Comparison of ENCODE assay signal across 8 cellular contexts in the genomic region with DNA sequence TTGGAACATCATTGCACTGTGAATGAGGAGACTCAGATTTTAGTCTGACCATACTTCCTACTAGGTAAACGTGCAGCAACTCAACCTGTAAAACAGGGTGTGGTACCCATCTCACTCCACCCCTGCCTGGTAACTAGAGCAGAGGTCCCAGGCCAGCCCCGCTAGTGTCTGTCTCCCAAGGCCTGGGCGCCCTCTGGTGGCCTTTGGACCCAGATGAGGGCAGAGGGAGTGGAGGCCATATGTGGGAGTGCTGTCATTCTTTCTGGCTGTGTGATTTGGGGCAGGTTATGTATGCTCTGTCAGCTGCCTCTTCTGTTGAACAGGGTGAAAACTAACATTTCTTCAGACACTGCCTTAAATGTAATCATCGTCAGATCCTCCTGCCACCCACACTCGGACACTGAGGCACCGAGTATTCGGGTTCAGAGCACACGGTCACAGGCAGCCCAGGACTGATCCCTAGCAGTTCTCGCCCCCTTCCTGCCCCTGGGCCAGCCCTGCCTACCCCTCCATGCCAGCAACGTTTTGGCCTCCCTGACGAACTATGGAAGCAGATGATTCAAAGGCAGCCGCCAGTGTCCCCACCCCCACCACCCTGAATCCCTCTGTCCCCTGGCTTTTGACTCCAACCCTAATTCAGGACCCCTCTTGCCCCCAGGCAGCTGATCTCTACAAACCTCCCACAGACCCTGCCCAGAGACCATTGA.
A peak's percentile ranks its signal among the peaks of the same experiment; 100 is the strongest.
DNase-seq lines count a peak whose midpoint lies in the region; ATAC-seq and TF ChIP-seq lines count a peak whose summit lies in the region.

No MANE protein-coding gene starts in this region.

- H3K9me3 ChIP-seq in esophagus squamous epithelium: no peaks in the 10 kb centered on the region

- no peak overlapping the region for H3K27ac Mint-ChIP-seq in nephron

- H3K4me1 Mint-ChIP-seq in nephron: no peaks in the 10 kb centered on the region

- 29 to 45% methylated on average over 5 to 10 of the region's 12 CpGs for WGBS in esophagus squamous epithelium, 2 donors

- no peaks in the 10 kb centered on the region for H3K36me3 Mint-ChIP-seq in nephron (ENCODE audit: low read depth)

- no peaks in the 10 kb centered on the region for H3K36me3 ChIP-seq in esophagus squamous epithelium

- H3K27ac ChIP-seq in esophagus squamous epithelium: peak overlapping the region in 1 of 4 donors; percentile 31

- ATAC-seq in GM21515 (IDR thresholded peaks at IDR 0.05; ENCODE audit: unreplicated experiment): peak; percentile 80

- peaks cover 64% of the 10 kb centered on the region for H3K27me3 Mint-ChIP-seq in nephron (ENCODE audit: low read depth)

- no peaks in the 10 kb centered on the region for H3K9me3 Mint-ChIP-seq in nephron

- no peak overlapping the region for H3K4me3 Mint-ChIP-seq in nephron

- TF ChIP-seq CTCF in esophagus squamous epithelium (IDR thresholded peaks at IDR 0.05): peak; percentile 74 to 95 (median 89)
- TF ChIP-seq CTCF in nephron (IDR thresholded peaks at IDR 0.05; ENCODE audit: unreplicated experiment in 3 of 3): peak; percentile 65 to 71 (median 66)

- peaks cover 9 to 28% (median 11%) of the 10 kb centered on the region in 3 donors for H3K4me1 ChIP-seq in esophagus squamous epithelium

- intact Hi-C loops in esophagus squamous epithelium (cut with DNase I): loop anchor here (5.0 to 10.0 kb wide), 2 partner anchors 175 to 377 kb away; no protein-coding TSS in a partner anchor

- peaks cover 0 to 18% (median 0%) of the 10 kb centered on the region in 4 donors for H3K27me3 ChIP-seq in esophagus squamous epithelium

- no peak for TF ChIP-seq POLR2A in esophagus squamous epithelium (IDR thresholded peaks at IDR 0.05)

- no peak overlapping the region for H3K4me3 ChIP-seq in esophagus squamous epithelium

- DNase-seq in DMS114 treated with DMSO at 0.1 percent for 48 hours (lab: John Stamatoyannopoulos, UW; ENCODE audit: unreplicated experiment) (peak; percentile 48), HuH-7 (ENCODE audit: low spot score) (peak; percentile 93), OCI-M2 (lab: John Stamatoyannopoulos, UW; ENCODE audit: unreplicated experiment) (peak; percentile 5), esophagus squamous epithelium (lab: John Stamatoyannopoulos, UW) (peak; percentile 29)
- DNase-seq in activated T-cell treated with anti-CD3 and anti-CD28 coated beads, Interleukin-2, amount 50 U/mL, for 1 hour: peak; percentile 89
- DNase-seq in stimulated activated naive CD4-positive, alpha-beta T cell treated with Interleukin-2 at 50 U/mL for 16 hours (lab: John Stamatoyannopoulos, UW): peak; percentile 84

Comparison
In these comparisons a context has a peak if more than half of its experiments do, and no peak if none do; other contexts are left out.
1. DNase-seq: peak in every context shown above with its lines; median percentile 93 in HuH-7; 89 in activated T-cell treated with anti-CD3 and anti-CD28 coated beads, Interleukin-2, amount 50 U/mL, for 1 hour; 84 in stimulated activated naive CD4-positive, alpha-beta T cell treated with Interleukin-2 at 50 U/mL for 16 hours; 48 in DMS114 treated with DMSO at 0.1 percent for 48 hours; 29 in esophagus squamous epithelium; 5 in OCI-M2.